ENCODE assay signal across 11 cellular contexts in genomic region chr22:17964647-17965046, GRCh38.
A peak's percentile ranks its signal among the peaks of the same experiment; 100 is the strongest.
DNase-seq lines count a peak whose midpoint lies in the region; ATAC-seq lines count a peak whose summit lies in the region.
"Had no signal": no experiment of that assay in that cellular context is flagged by ENCODE, and none has a peak within 500 bp of the region (broad histone marks: within the 10 kb centered on the region; RNA-seq: fewer than 3 reads in every experiment).

No MANE protein-coding gene starts in this region.

- H3K27me3 Mint-ChIP-seq in stimulated activated naive CD8-positive, alpha-beta T cell treated with anti-CD3 and anti-CD28 coated beads, Interleukin-15, amount 100 ng/mL, for 72 hours: no peaks in the 10 kb centered on the region

- intact Hi-C loops in head of caudate nucleus (cut with DNase I): no loop called here

- peak; percentile 26 for ATAC-seq in stimulated activated naive CD8-positive, alpha-beta T cell treated with anti-CD3 and anti-CD28 coated beads, Interleukin-15, Interleukin-2, amounts not matched to agents 100 U/mL and 50 U/mL, for 24 hours
- ATAC-seq in stimulated activated naive CD8-positive, alpha-beta T cell treated with anti-CD3 and anti-CD28 coated beads, Interleukin-15, amount 100 ng/mL, for 72 hours: no peak
- peak; percentile 73 for ATAC-seq in HG02938 (IDR thresholded peaks at IDR 0.05; ENCODE audit: unreplicated experiment)

- H3K27ac Mint-ChIP-seq in stimulated activated naive CD8-positive, alpha-beta T cell treated with anti-CD3 and anti-CD28 coated beads, Interleukin-15, amount 100 ng/mL, for 72 hours: no peak overlapping the region

- no peaks in the 10 kb centered on the region for H3K9me3 Mint-ChIP-seq in stimulated activated naive CD8-positive, alpha-beta T cell treated with anti-CD3 and anti-CD28 coated beads, Interleukin-15, amount 100 ng/mL, for 72 hours

- no peak for DNase-seq in stimulated activated naive CD8-positive, alpha-beta T cell treated with anti-CD3 and anti-CD28 coated beads, Interleukin-15, Interleukin-2, amounts not matched to agents 100 U/mL and 50 U/mL, for 24 hours
- no peak for DNase-seq in stimulated activated naive CD8-positive, alpha-beta T cell treated with anti-CD3 and anti-CD28 coated beads, Interleukin-15, amount 100 ng/mL, for 72 hours
- DNase-seq in SHP77 treated with DMSO at 0.1 percent for 48 hours (lab: John Stamatoyannopoulos, UW) (peak; percentile 36), head of caudate nucleus (no peak), DMS79 treated with DMSO at 0.1 percent for 48 hours (lab: John Stamatoyannopoulos, UW) (no peak), EL (no peak), glomerular visceral epithelial cell (ENCODE audit: extremely low spot score) (no peak)
- DNase-seq: activated naive CD4-positive, alpha-beta T cell treated with anti-CD3 and anti-CD28 coated beads, Interleukin-2, amount 50 U/mL, for 16 hours; NCI-H1417 treated with DMSO at 0.1 percent for 48 hours; stimulated activated CD4-positive, alpha-beta T cell treated with anti-CD3 and anti-CD28 coated beads, Interleukin-1b, Interleukin-23, amount 100 ng/mL, for 48 hours had no signal

- no peak overlapping the region for H3K4me3 Mint-ChIP-seq in stimulated activated naive CD8-positive, alpha-beta T cell treated with anti-CD3 and anti-CD28 coated beads, Interleukin-15, amount 100 ng/mL, for 72 hours

- no peaks in the 10 kb centered on the region for H3K4me1 Mint-ChIP-seq in stimulated activated naive CD8-positive, alpha-beta T cell treated with anti-CD3 and anti-CD28 coated beads, Interleukin-15, amount 100 ng/mL, for 72 hours
